In genomic region chr5:88888291-88888690, GRCh38 we compare ENCODE assay signal across 16 cellular contexts. TPM values are rescaled to one million over a fixed set of nuclear protein-coding genes. Genes with fewer than 3 reads are reported as not detected.
DNase-seq lines count a peak whose midpoint lies in the region; ATAC-seq, FAIRE-seq and TF ChIP-seq lines count a peak whose summit lies in the region.
"Had no signal": no experiment of that assay in that cellular context is flagged by ENCODE, and none has a peak within 500 bp of the region (broad histone marks: within the 10 kb centered on the region; RNA-seq: fewer than 3 reads in every experiment).

No MANE protein-coding gene starts in this region.

- no peaks in the 10 kb centered on the region for H3K79me2 ChIP-seq in OCI-LY7 (ENCODE audit: insufficient read depth, low read depth, low read length)

- TF ChIP-seq CTCF in GM12864 (IDR thresholded peaks at IDR 0.05; ENCODE audit: low read depth, low read length, missing control alignments): no peak
- no peak for TF ChIP-seq CTCF in OCI-LY7 (conservative IDR thresholded peaks at IDR 0.05; ENCODE audit: low read length)
- no peak for TF ChIP-seq CTCF in lower lobe of right lung (IDR thresholded peaks at IDR 0.05)
- TF ChIP-seq CTCF in stomach (IDR thresholded peaks at IDR 0.05): no peak
- TF ChIP-seq CTCF in kidney (IDR thresholded peaks at IDR 0.05; ENCODE audit: borderline replicate concordance, extremely low read depth, insufficient read depth): no peak

- 0 out of 2 replicates have a peak, but pooled peaks cover 6% of the 10 kb centered on the region for H4K20me1 ChIP-seq in OCI-LY7 (ENCODE audit: insufficient read depth, low read length)

- H3K4me1 ChIP-seq in OCI-LY7 (ENCODE audit: insufficient read depth, low read length, poor library complexity, severe bottlenecking) (peaks cover 15% of the 10 kb centered on the region), lower lobe of right lung (peaks cover 29% of the 10 kb centered on the region), stomach (peaks cover 0 to 31% (median 18%) of the 10 kb centered on the region in 4 donors), kidney (ENCODE audit: control insufficient read depth in 1 of 2, insufficient read depth in 1 of 2, low read depth in 1 of 2, low read length in 2 of 2) (peaks cover 2 to 4% of the 10 kb centered on the region in 2 donors)

- no peak overlapping the region for H3K9ac ChIP-seq in kidney (ENCODE audit: low read length in 2 of 2)

- no peak for ATAC-seq in lower lobe of right lung
- ATAC-seq in GM19463 (IDR thresholded peaks at IDR 0.05; ENCODE audit: unreplicated experiment): no peak
- ATAC-seq: naive thymus-derived CD8-positive, alpha-beta T cell had no signal

- H3K4me2 ChIP-seq in OCI-LY7 (ENCODE audit: low read length): 0 out of 2 replicates have a peak overlapping the region, but pooled peaks have one; percentile 73

- H3K36me3 ChIP-seq in OCI-LY7 (ENCODE audit: insufficient read depth, low read length) (no peaks in the 10 kb centered on the region), lower lobe of right lung (no peaks in the 10 kb centered on the region), stomach (no peaks in the 10 kb centered on the region), kidney (ENCODE audit: control insufficient read depth in 1 of 2, insufficient read depth in 2 of 2, low read length in 2 of 2) (no peaks in the 10 kb centered on the region)

- POLR2A ChIA-PET in OCI-LY7 (lab: Charles Lee): interaction anchor here (0.6 kb wide), 1 partner anchor 1548 kb away, joined by 4 read pairs; no protein-coding TSS in a partner anchor

- H2AFZ ChIP-seq in OCI-LY7 (ENCODE audit: low read length): no peak overlapping the region

- H3K27me3 ChIP-seq in lower lobe of right lung (ENCODE audit: low read depth) (no peaks in the 10 kb centered on the region), stomach (peaks cover 0 to 22% (median 10%) of the 10 kb centered on the region in 3 donors)

- H3K4me3 ChIP-seq in GM12864 (ENCODE audit: low read depth, low read length): peak overlapping the region; percentile 65; the same call in 1 of the 2 replicates
- H3K4me3 ChIP-seq in OCI-LY7 (ENCODE audit: low read depth, low read length, poor library complexity, severe bottlenecking): no peak overlapping the region
- H3K4me3 ChIP-seq in lower lobe of right lung: no peak overlapping the region
- H3K4me3 ChIP-seq in stomach: no peak overlapping the region
- H3K4me3 ChIP-seq in kidney (ENCODE audit: low read length in 2 of 2): no peak overlapping the region

- intact Hi-C loops in OCI-LY7 (cut with micrococcal nuclease; ENCODE audit: unreplicated experiment) (no loop called here), lower lobe of right lung (cut with DNase I) (loop anchor here (5.0 kb wide), 1 partner anchor 156 kb away; no protein-coding TSS in a partner anchor), stomach (cut with DNase I; ENCODE audit: low total_unique reads) (no loop called here), kidney (cut with DNase I) (no loop called here)

- FAIRE-seq in kidney (lab: Jason Lieb, UNC): no peak
- FAIRE-seq: TTC549 had no signal

- no peaks in the 10 kb centered on the region for H3K9me3 ChIP-seq in OCI-LY7 (ENCODE audit: low read length)
- H3K9me3 ChIP-seq in lower lobe of right lung: no peaks in the 10 kb centered on the region
- H3K9me3 ChIP-seq in stomach: no peaks in the 10 kb centered on the region
- H3K9me3 ChIP-seq in kidney (ENCODE audit: control insufficient read depth in 1 of 2, low read length in 2 of 2): no peaks in the 10 kb centered on the region

- CTCF ChIA-PET in OCI-LY7 (lab: Charles Lee; ENCODE audit: unreplicated experiment): no interaction called here

- BruUV-seq in OCI-LY7 (replicated peaks; lab: Mats Ljungman, UMichigan): no TSS peak

- TF ChIP-seq EP300 in stomach (IDR thresholded peaks at IDR 0.05): no peak

- no peak for TF ChIP-seq POLR2A in stomach (IDR thresholded peaks at IDR 0.05)

- DNase-seq in GM12864 (ENCODE audit: low read depth): no peak
- no peak for DNase-seq in OCI-LY7 (ENCODE audit: low spot score)
- DNase-seq in lower lobe of right lung: no peak
- DNase-seq in stomach: no peak
- DNase-seq in stimulated activated naive CD4-positive, alpha-beta T cell (lab: John Stamatoyannopoulos, UW): no peak
- DNase-seq in NCI-H748 (lab: John Stamatoyannopoulos, UW; ENCODE audit: unreplicated experiment): no peak
- no peak for DNase-seq in kidney
- DNase-seq: dermis blood vessel endothelial cell; EL; naive thymus-derived CD8-positive, alpha-beta T cell; NCI-H1417 treated with DMSO at 0.1 percent for 48 hours; NCI-H524 treated with DMSO at 0.1 percent for 48 hours; SIG-M5; stimulated activated CD4-positive, alpha-beta T cell treated with anti-CD3 and anti-CD28 coated beads, Interleukin-15, amount 100 ng/mL, for 24 hours had no signal

- H3K9me2 ChIP-seq in OCI-LY7 (ENCODE audit: insufficient read depth, low read length): no peaks in the 10 kb centered on the region

- no peak overlapping the region for H3K27ac ChIP-seq in OCI-LY7 (ENCODE audit: low read depth, low read length, poor library complexity, severe bottlenecking)
- peak overlapping the region; percentile 81 for H3K27ac ChIP-seq in lower lobe of right lung
- peak overlapping the region in 4 of 5 donors; percentile 76 to 91 (median 84) for H3K27ac ChIP-seq in stomach
- H3K27ac ChIP-seq in kidney (ENCODE audit: low read depth in 2 of 2, low read length in 2 of 2): peak overlapping the region in 1 of 2 donors; percentile 25

RNA-seq across cellular contexts. Expression of gene MEF2C, which starts 5.3 kb away (rescaled TPM):
- 5.5 and 9.5 TPM in 2 replicates for total RNA-seq in OCI-LY7 (2014; rRNA removed; shearing (Covaris generic))
- total RNA-seq in OCI-LY7 (2022) (57.6 and 58.7 TPM in 2 replicates), lower lobe of right lung (42.0 TPM), stomach (10 to 100 TPM; 13.6 to 48.1 (median 22.8) TPM), kidney (75.4 TPM)
- polyA plus RNA-seq in stomach (10 to 100 TPM in 1 of 3 donors, 1 to 10 TPM in 2; 3.0 to 12.7 (median 4.9) TPM), kidney (ENCODE audit: insufficient read depth, low read depth, low replicate concordance) (5.3 TPM)
